ENCODE assay signal across 1 cellular context in genomic region chr7:158093156-158093796, GRCh38.
A peak's percentile ranks its signal among the peaks of the same experiment; 100 is the strongest.
TF ChIP-seq lines count a peak whose summit lies in the region.

No MANE protein-coding gene starts in this region.

TF ChIP-seq in HEK293, 187 proteins besides CTCF, POLR2A, EP300 and RAD21 (continued from another document):
- TF ChIP-seq ZNF398 (tag by site-specific recombination; IDR thresholded peaks at IDR 0.05) (no peak), ZNF621 (tag by site-specific recombination; IDR thresholded peaks at IDR 0.05) (no peak), ZBTB8A (tag by site-specific recombination; IDR thresholded peaks at IDR 0.05) (no peak), ZNF341 (tag by site-specific recombination; IDR thresholded peaks at IDR 0.05; ENCODE audit: low read depth) (no peak), ZNF302 (tag by site-specific recombination; IDR thresholded peaks at IDR 0.05; ENCODE audit: low read depth) (no peak), ZNF670 (tag by site-specific recombination; IDR thresholded peaks at IDR 0.05; ENCODE audit: low read depth) (no peak), ZNF629 (tag by site-specific recombination; IDR thresholded peaks at IDR 0.05) (no peak), HIC1 (tag by site-specific recombination; IDR thresholded peaks at IDR 0.05) (peak; percentile 66; the same call in 1 of the 2 replicates), ZNF501 (tag by site-specific recombination; IDR thresholded peaks at IDR 0.05) (no peak), ZNF18 (tag by site-specific recombination; IDR thresholded peaks at IDR 0.05) (no peak)
